In genomic region chr10:91452063-91452462, GRCh38 we compare ENCODE assay signal across 3 cellular contexts.
"Had no signal": no experiment of that assay in that cellular context is flagged by ENCODE, and none has a peak within 500 bp of the region (broad histone marks: within the 10 kb centered on the region; RNA-seq: fewer than 3 reads in every experiment).

No MANE protein-coding gene starts in this region.

- ATAC-seq: GM12878 had no signal

- H3K4me3 ChIP-seq: GM12878 had no signal

- DNase-seq: GDM1, GF-D8 had no signal
